In genomic region chr10:119113805-119114732, GRCh38 we compare ENCODE assay signal across 1 cellular context.
TF ChIP-seq lines count a peak whose summit lies in the region.

No MANE protein-coding gene starts in this region.

TF ChIP-seq in HepG2, 621 proteins besides CTCF, POLR2A, EP300 and RAD21 (continued from another document):
- TF ChIP-seq ZNF609 (CRISPR knock-in tag; IDR thresholded peaks at IDR 0.05; ENCODE audit: borderline replicate concordance) (peak; percentile 74; the same call in 1 of the 2 replicates), RFX3 (CRISPR knock-in tag; IDR thresholded peaks at IDR 0.05) (no peak), SIX1 (CRISPR knock-in tag; IDR thresholded peaks at IDR 0.05; ENCODE audit: borderline replicate concordance) (peak; percentile 68; the same call in 1 of the 2 replicates), TFDP1 (CRISPR knock-in tag; IDR thresholded peaks at IDR 0.05; ENCODE audit: borderline replicate concordance) (peak; percentile 22; the same call in 1 of the 2 replicates), THAP11 (CRISPR knock-in tag; IDR thresholded peaks at IDR 0.05) (peak; percentile 75), ZSCAN21 (CRISPR knock-in tag; IDR thresholded peaks at IDR 0.05; ENCODE audit: borderline replicate concordance) (no peak), RFX1 (IDR thresholded peaks at IDR 0.05) (no peak), ZZZ3 (CRISPR knock-in tag; IDR thresholded peaks at IDR 0.05; ENCODE audit: borderline replicate concordance) (no peak), CHD4 (IDR thresholded peaks at IDR 0.05; ENCODE audit: borderline replicate concordance, low read length) (peak; percentile 61; the same call in 1 of the 2 replicates), ZNF703 (CRISPR knock-in tag; IDR thresholded peaks at IDR 0.05; ENCODE audit: borderline replicate concordance) (no peak), SMC3 (IDR thresholded peaks at IDR 0.05; ENCODE audit: low read length) (peak; percentile 51; the same call in 1 of the 2 replicates), SRF (IDR thresholded peaks at IDR 0.05; ENCODE audit: low read depth, low read length) (no peak), U2AF2 (IDR thresholded peaks at IDR 0.05; ENCODE audit: low read depth, low read length) (no peak), BORCS8-MEF2B (CRISPR knock-in tag; IDR thresholded peaks at IDR 0.05) (peak; percentile 76; the same call in 1 of the 2 replicates), MIXL1 (CRISPR knock-in tag; IDR thresholded peaks at IDR 0.05) (peak; percentile 78), ZNF678 (CRISPR knock-in tag; IDR thresholded peaks at IDR 0.05) (0 out of 2 replicates have a peak, but pooled peaks have one; percentile 23), ZNF737 (CRISPR knock-in tag; IDR thresholded peaks at IDR 0.05; ENCODE audit: borderline replicate concordance) (peak; percentile 75; the same call in 1 of the 2 replicates), MXI1 (IDR thresholded peaks at IDR 0.05; ENCODE audit: borderline replicate concordance, low read depth, low read length) (peak; percentile 80; the same call in 2 of the 3 replicates), ZNF205 (CRISPR knock-in tag; IDR thresholded peaks at IDR 0.05) (peak; percentile 56; the same call in 1 of the 2 replicates), KDM2A (CRISPR knock-in tag; IDR thresholded peaks at IDR 0.05; ENCODE audit: borderline replicate concordance, low read depth) (peak; percentile 39; the same call in 1 of the 2 replicates), ASH2L (IDR thresholded peaks at IDR 0.05; ENCODE audit: insufficient read length, low read depth, low read length) (peak; percentile 73), ZNF251 (CRISPR knock-in tag; IDR thresholded peaks at IDR 0.05) (no peak), ZNF558 (CRISPR knock-in tag; IDR thresholded peaks at IDR 0.05; ENCODE audit: borderline replicate concordance) (peak; percentile 39; the same call in 1 of the 2 replicates), BHLHE40 (IDR thresholded peaks at IDR 0.05; ENCODE audit: low read length) (peak; percentile 25; the same call in 1 of the 2 replicates), CEBPG (CRISPR knock-in tag; IDR thresholded peaks at IDR 0.05) (peak; percentile 98), GFI1 (CRISPR knock-in tag; IDR thresholded peaks at IDR 0.05; ENCODE audit: borderline replicate concordance) (no peak; the same call in 1 of the 2 replicates), SMAD3 (CRISPR knock-in tag; IDR thresholded peaks at IDR 0.05) (peak; percentile 89; the same call in 1 of the 2 replicates), ELF1 (CRISPR knock-in tag; IDR thresholded peaks at IDR 0.05) (peak; percentile 73), ZNF121 (CRISPR knock-in tag; IDR thresholded peaks at IDR 0.05) (0 out of 2 replicates have a peak, but pooled peaks have one; percentile 21), CEBPB (IDR thresholded peaks at IDR 0.05; ENCODE audit: borderline replicate concordance, low read depth, low read length) (peak; percentile 99)
- TF ChIP-seq, protein P1, sequence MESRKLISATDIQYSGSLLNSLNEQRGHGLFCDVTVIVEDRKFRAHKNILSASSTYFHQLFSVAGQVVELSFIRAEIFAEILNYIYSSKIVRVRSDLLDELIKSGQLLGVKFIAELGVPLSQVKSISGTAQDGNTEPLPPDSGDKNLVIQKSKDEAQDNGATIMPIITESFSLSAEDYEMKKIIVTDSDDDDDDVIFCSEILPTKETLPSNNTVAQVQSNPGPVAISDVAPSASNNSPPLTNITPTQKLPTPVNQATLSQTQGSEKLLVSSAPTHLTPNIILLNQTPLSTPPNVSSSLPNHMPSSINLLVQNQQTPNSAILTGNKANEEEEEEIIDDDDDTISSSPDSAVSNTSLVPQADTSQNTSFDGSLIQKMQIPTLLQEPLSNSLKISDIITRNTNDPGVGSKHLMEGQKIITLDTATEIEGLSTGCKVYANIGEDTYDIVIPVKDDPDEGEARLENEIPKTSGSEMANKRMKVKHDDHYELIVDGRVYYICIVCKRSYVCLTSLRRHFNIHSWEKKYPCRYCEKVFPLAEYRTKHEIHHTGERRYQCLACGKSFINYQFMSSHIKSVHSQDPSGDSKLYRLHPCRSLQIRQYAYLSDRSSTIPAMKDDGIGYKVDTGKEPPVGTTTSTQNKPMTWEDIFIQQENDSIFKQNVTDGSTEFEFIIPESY (CRISPR knock-in tag; IDR thresholded peaks at IDR 0.05), result peak; percentile 77
- TF ChIP-seq, protein P2, sequence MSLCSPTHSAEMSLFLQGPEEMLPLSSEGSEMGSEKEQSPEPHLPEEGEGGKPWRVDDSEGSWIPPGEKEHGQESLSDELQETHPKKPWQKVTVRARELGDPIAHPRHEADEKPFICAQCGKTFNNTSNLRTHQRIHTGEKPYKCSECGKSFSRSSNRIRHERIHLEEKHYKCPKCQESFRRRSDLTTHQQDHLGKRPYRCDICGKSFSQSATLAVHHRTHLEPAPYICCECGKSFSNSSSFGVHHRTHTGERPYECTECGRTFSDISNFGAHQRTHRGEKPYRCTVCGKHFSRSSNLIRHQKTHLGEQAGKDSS (CRISPR knock-in tag; IDR thresholded peaks at IDR 0.05; ENCODE audit: borderline replicate concordance, low read depth), result 0 out of 2 replicates have a peak, but pooled peaks have one; percentile 56
